Comparison of ENCODE assay signal across 18 cellular contexts in genomic region chr2:52083214-52083613, GRCh38.
DNase-seq lines count a peak whose midpoint lies in the region; ATAC-seq and TF ChIP-seq lines count a peak whose summit lies in the region.
"Had no signal": no experiment of that assay in that cellular context is flagged by ENCODE, and none has a peak within 500 bp of the region (broad histone marks: within the 10 kb centered on the region; RNA-seq: fewer than 3 reads in every experiment).

No MANE protein-coding gene starts in this region.

- DNase-seq in cardiac muscle cell (ENCODE audit: low read depth in 1 of 2, low spot score in 1 of 2) (no peak), heart left ventricle (no peak), NCI-H69 (lab: John Stamatoyannopoulos, UW) (peak; percentile 59), PC-3 (peak; percentile 34), SK-N-SH (no peak), dedifferentiated amniotic fluid mesenchymal stem cell (ENCODE audit: extremely low spot score) (no peak)
- DNase-seq: ACHN; BE2C; C1 segment of cervical spinal cord; CD4-positive, CD25-positive, alpha-beta regulatory T cell; CD8-positive, alpha-beta memory T cell; COR-L47; DMS 273 treated with DMSO at 0.1 percent for 48 hours; GDM1; HCEC 1CT; HFFc6 had no signal

- H3K9me3 ChIP-seq in cardiac muscle cell (ENCODE audit: low read depth) (no peaks in the 10 kb centered on the region), heart left ventricle (no peaks in the 10 kb centered on the region), PC-3 (ENCODE audit: low read length) (no peaks in the 10 kb centered on the region), SK-N-SH (no peaks in the 10 kb centered on the region)
- H3K9me3 ChIP-seq: BE2C had no signal

- TF ChIP-seq CTCF in cardiac muscle cell (IDR thresholded peaks at IDR 0.05; ENCODE audit: low read depth, low read length), result no peak
- TF ChIP-seq CTCF in heart left ventricle (IDR thresholded peaks at IDR 0.05), result no peak
- no peak for TF ChIP-seq CTCF in PC-3 (conservative IDR thresholded peaks at IDR 0.05; ENCODE audit: low read depth, low read length)
- no peak for TF ChIP-seq CTCF in SK-N-SH (IDR thresholded peaks at IDR 0.05)

- H3K9ac ChIP-seq in PC-3 (ENCODE audit: low read length), result no peak overlapping the region
- H3K9ac ChIP-seq in SK-N-SH, result no peak overlapping the region

- peak overlapping the region; percentile 5 for H3K27ac ChIP-seq in cardiac muscle cell
- H3K27ac ChIP-seq in heart left ventricle, result no peak overlapping the region
- no peak overlapping the region for H3K27ac ChIP-seq in PC-3 (ENCODE audit: low read length)
- no peak overlapping the region for H3K27ac ChIP-seq in SK-N-SH (ENCODE audit: low read depth in 2 of 2, low read length in 1 of 2)

- TF ChIP-seq EP300 in SK-N-SH (IDR thresholded peaks at IDR 0.05; ENCODE audit: borderline replicate concordance in 1 of 2, low read depth in 1 of 2, low read length in 1 of 2), result no peak

- POLR2A ChIA-PET in PC-3 (lab: Charles Lee; ENCODE audit: unreplicated experiment), result no interaction called here
- POLR2A ChIA-PET in SK-N-SH (lab: Yijun Ruan, JAX), result no interaction called here

- TF ChIP-seq POLR2A in heart left ventricle (IDR thresholded peaks at IDR 0.05), result no peak

- no peaks in the 10 kb centered on the region for H4K20me1 ChIP-seq in PC-3 (ENCODE audit: low read length)
- H4K20me1 ChIP-seq in SK-N-SH (ENCODE audit: insufficient read depth), result no peaks in the 10 kb centered on the region

- intact Hi-C loops in heart left ventricle (cut with DNase I) (no loop called here), PC-3 (cut with micrococcal nuclease) (no loop called here)

- no peaks in the 10 kb centered on the region for H3K79me2 ChIP-seq in PC-3 (ENCODE audit: low read length)
- no peaks in the 10 kb centered on the region for H3K79me2 ChIP-seq in SK-N-SH (ENCODE audit: insufficient read depth)

- no TSS peak for BruUV-seq in PC-3 (replicated peaks; lab: Mats Ljungman, UMichigan)

- CTCF ChIA-PET in PC-3 (lab: Charles Lee) (no interaction called here), SK-N-SH (lab: Yijun Ruan, JAX) (no interaction called here)

- ATAC-seq in heart left ventricle (no peak), PC-3 (peak; percentile 40), HG03095 (IDR thresholded peaks at IDR 0.05; ENCODE audit: unreplicated experiment) (no peak)
- ATAC-seq: GM23338 had no signal

- TF ChIP-seq RAD21 in SK-N-SH (IDR thresholded peaks at IDR 0.05; ENCODE audit: low read length), result no peak

- H3F3A ChIP-seq in PC-3 (ENCODE audit: low read length, unreplicated experiment), result no peaks in the 10 kb centered on the region
- no peaks in the 10 kb centered on the region for H3F3A ChIP-seq in SK-N-SH (replicated peaks; ENCODE audit: insufficient read depth)

- H3K4me1 ChIP-seq in cardiac muscle cell (ENCODE audit: low read depth), result peaks cover 23% of the 10 kb centered on the region
- H3K4me1 ChIP-seq in heart left ventricle, result no peaks in the 10 kb centered on the region
- H3K4me1 ChIP-seq in PC-3 (ENCODE audit: insufficient read depth, low read length), result no peaks in the 10 kb centered on the region
- no peaks in the 10 kb centered on the region for H3K4me1 ChIP-seq in SK-N-SH (ENCODE audit: control insufficient read depth in 1 of 2, insufficient read depth in 2 of 2, low read depth in 1 of 2, low read length in 1 of 2)
- H3K4me1 ChIP-seq: BE2C had no signal

- H3K27me3 ChIP-seq in cardiac muscle cell (no peaks in the 10 kb centered on the region), heart left ventricle (no peaks in the 10 kb centered on the region), PC-3 (ENCODE audit: low read length) (no peaks in the 10 kb centered on the region), SK-N-SH (ENCODE audit: insufficient read depth) (no peaks in the 10 kb centered on the region)
- H3K27me3 ChIP-seq: BE2C had no signal

- no peak overlapping the region for H2AFZ ChIP-seq in PC-3 (ENCODE audit: low read length)
- no peak overlapping the region for H2AFZ ChIP-seq in SK-N-SH (ENCODE audit: low read depth)
- H2AFZ ChIP-seq: GM23338 had no signal

- H3K9me2 ChIP-seq in PC-3 (replicated peaks; ENCODE audit: low read length) (no peaks in the 10 kb centered on the region), SK-N-SH (no peaks in the 10 kb centered on the region)

- H3K4me2 ChIP-seq in PC-3 (ENCODE audit: low read length), result no peak overlapping the region
- H3K4me2 ChIP-seq in SK-N-SH, result no peak overlapping the region
- H3K4me2 ChIP-seq: GM23338 had no signal

- H3K36me3 ChIP-seq in cardiac muscle cell, result no peaks in the 10 kb centered on the region
- no peaks in the 10 kb centered on the region for H3K36me3 ChIP-seq in heart left ventricle
- H3K36me3 ChIP-seq in PC-3 (ENCODE audit: low read depth, low read length), result no peaks in the 10 kb centered on the region
- H3K36me3 ChIP-seq in SK-N-SH (replicated peaks in 1 of 2; ENCODE audit: control insufficient read depth in 1 of 2, insufficient read depth in 2 of 2, low read length in 1 of 2), result no peaks in the 10 kb centered on the region
- H3K36me3 ChIP-seq: BE2C had no signal

- H3K4me3 ChIP-seq in cardiac muscle cell, result no peak overlapping the region
- no peak overlapping the region for H3K4me3 ChIP-seq in heart left ventricle
- H3K4me3 ChIP-seq in PC-3 (ENCODE audit: low read length), result no peak overlapping the region
- no peak overlapping the region for H3K4me3 ChIP-seq in SK-N-SH (ENCODE audit: low read depth in 2 of 2, low read length in 1 of 2)
- H3K4me3 ChIP-seq: GM23338 had no signal

TF ChIP-seq in SK-N-SH, 30 proteins besides CTCF, POLR2A, EP300 and RAD21 (continues in another document):
- TF ChIP-seq IRF3 (IDR thresholded peaks at IDR 0.05; ENCODE audit: low read depth, low read length), result no peak
- no peak for TF ChIP-seq FOXM1 (IDR thresholded peaks at IDR 0.05; ENCODE audit: low read depth)
- TF ChIP-seq GABPA (IDR thresholded peaks at IDR 0.05; ENCODE audit: low read depth), result no peak
- TF ChIP-seq RCOR1 (IDR thresholded peaks at IDR 0.05; ENCODE audit: low read length), result no peak
- no peak for TF ChIP-seq JUND (IDR thresholded peaks at IDR 0.05)
- TF ChIP-seq TAF1 (IDR thresholded peaks at IDR 0.05; ENCODE audit: borderline replicate concordance, low read depth, low read length), result no peak
- no peak for TF ChIP-seq MAX (IDR thresholded peaks at IDR 0.05; ENCODE audit: low read depth)
- no peak for TF ChIP-seq TEAD4 (IDR thresholded peaks at IDR 0.05; ENCODE audit: borderline replicate concordance, insufficient read depth)
- TF ChIP-seq YY1 (IDR thresholded peaks at IDR 0.05; ENCODE audit: low read depth), result no peak
- TF ChIP-seq SIN3A (IDR thresholded peaks at IDR 0.05; ENCODE audit: borderline replicate concordance, low read depth, low read length), result no peak
- TF ChIP-seq GATA2 (CRISPR knock-in tag; IDR thresholded peaks at IDR 0.05), result no peak
- TF ChIP-seq USF2 (IDR thresholded peaks at IDR 0.05; ENCODE audit: borderline replicate concordance, low read depth, low read length), result no peak
- no peak for TF ChIP-seq REST (IDR thresholded peaks at IDR 0.05; ENCODE audit: low read depth, low read length)

Comparison
In these comparisons a context has a peak if more than half of its experiments do, and no peak if none do; other contexts are left out.
1. DNase-seq: peak in NCI-H69 (single experiment) and PC-3 (single experiment); none in cardiac muscle cell (0 of 2), heart left ventricle (0 of 5), SK-N-SH (single experiment) and dedifferentiated amniotic fluid mesenchymal stem cell (single experiment).